In genomic region chr11:63560506-63561179, GRCh38 we compare ENCODE assay signal across 10 cellular contexts. TPM values are rescaled to one million over a fixed set of nuclear protein-coding genes. Genes with fewer than 3 reads are reported as not detected.
DNase-seq lines count a peak whose midpoint lies in the region; ATAC-seq and TF ChIP-seq lines count a peak whose summit lies in the region.
"Had no signal": no experiment of that assay in that cellular context is flagged by ENCODE, and none has a peak within 500 bp of the region (broad histone marks: within the 10 kb centered on the region; RNA-seq: fewer than 3 reads in every experiment).

No MANE protein-coding gene starts in this region.

- H3K4me1 ChIP-seq in GM23248 (ENCODE audit: insufficient read depth) = peaks cover 5% of the 10 kb centered on the region; the same call in 1 of the 2 replicates

- no peaks in the 10 kb centered on the region for H3K36me3 ChIP-seq in GM23248 (ENCODE audit: low read depth)
- H3K36me3 ChIP-seq: neutrophil had no signal

- no peak for TF ChIP-seq CTCF in osteocyte (IDR thresholded peaks at IDR 0.05)

- peaks cover 36 to 41% of the 10 kb centered on the region in 2 donors for H3K4me1 Mint-ChIP-seq in effector memory CD8-positive, alpha-beta T cell (ENCODE audit: low read depth in 2 of 2)
- no peaks in the 10 kb centered on the region for H3K4me1 Mint-ChIP-seq in osteocyte (ENCODE audit: unreplicated experiment)

- H3K36me3 Mint-ChIP-seq in effector memory CD8-positive, alpha-beta T cell (ENCODE audit: insufficient read depth) = no peaks in the 10 kb centered on the region
- no peaks in the 10 kb centered on the region for H3K36me3 Mint-ChIP-seq in osteocyte (ENCODE audit: unreplicated experiment)

- no peaks in the 10 kb centered on the region for H3K79me2 ChIP-seq in GM23248 (ENCODE audit: insufficient read depth)

- 37 to 47% methylated on average over 7 of the region's 7 CpGs for WGBS in GM23248 (ENCODE audit: low coverage in 1 of 2, low lambda C conversion rate in 2 of 2, missing lambda C conversion rate in 2 of 2), 2 experiments

- no peaks in the 10 kb centered on the region for H3K9me3 ChIP-seq in GM23248 (ENCODE audit: low read depth)
- H3K9me3 ChIP-seq: neutrophil had no signal

- H2AFZ ChIP-seq in GM23248 = no peak overlapping the region

- H3K4me3 Mint-ChIP-seq in effector memory CD8-positive, alpha-beta T cell = peak overlapping the region; percentile 52 to 57
- H3K4me3 Mint-ChIP-seq in osteocyte (ENCODE audit: unreplicated experiment) = no peak overlapping the region
- H3K4me3 Mint-ChIP-seq: activated CD4-positive, alpha-beta T cell treated with anti-CD3 and anti-CD28 coated beads, Interleukin-2, amount 10 ng/mL, durations not matched to agents 24 days and 14 days had no signal

- no peak overlapping the region for H3K9ac ChIP-seq in GM23248

- peak overlapping the region; percentile 71 to 86 for H3K27ac Mint-ChIP-seq in effector memory CD8-positive, alpha-beta T cell
- H3K27ac Mint-ChIP-seq in osteocyte (ENCODE audit: unreplicated experiment) = no peak overlapping the region
- H3K27ac Mint-ChIP-seq: activated CD4-positive, alpha-beta T cell treated with anti-CD3 and anti-CD28 coated beads, Interleukin-2, amount 10 ng/mL, durations not matched to agents 24 days and 14 days had no signal

- DNase-seq in DMS79 (lab: John Stamatoyannopoulos, UW) (peak; percentile 25), LoVo (ENCODE audit: low spot score) (peak; percentile 48), osteocyte (ENCODE audit: extremely low spot score, unreplicated experiment) (peak; percentile 53), GM23248 (no peak), SW 1271 (lab: John Stamatoyannopoulos, UW) (no peak)
- no peak for DNase-seq in effector memory CD8-positive, alpha-beta T cell
- DNase-seq: activated CD4-positive, alpha-beta T cell treated with anti-CD3 and anti-CD28 coated beads, Interleukin-2, amount 10 ng/mL, durations not matched to agents 24 days and 14 days; GF-D8 had no signal

- peaks cover 5% of the 10 kb centered on the region; the same call in 1 of the 2 replicates for H3K27me3 ChIP-seq in GM23248 (replicated peaks; ENCODE audit: insufficient read depth)
- H3K27me3 ChIP-seq: neutrophil had no signal

- no peak overlapping the region for H3K27ac ChIP-seq in GM23248
- H3K27ac ChIP-seq: neutrophil had no signal

- H3F3A ChIP-seq in GM23248 (ENCODE audit: insufficient read depth) = no peaks in the 10 kb centered on the region

- H4K20me1 ChIP-seq in GM23248 (ENCODE audit: insufficient read depth) = no peaks in the 10 kb centered on the region

- H3K4me3 ChIP-seq in GM23248 = no peak overlapping the region

- H3K4me2 ChIP-seq in GM23248 (ENCODE audit: unreplicated experiment) = no peak overlapping the region

- H3K9me3 Mint-ChIP-seq in effector memory CD8-positive, alpha-beta T cell = no peaks in the 10 kb centered on the region
- no peaks in the 10 kb centered on the region for H3K9me3 Mint-ChIP-seq in osteocyte (ENCODE audit: unreplicated experiment)
- H3K9me3 Mint-ChIP-seq: activated CD4-positive, alpha-beta T cell treated with anti-CD3 and anti-CD28 coated beads, Interleukin-2, amount 10 ng/mL, durations not matched to agents 24 days and 14 days had no signal

- peak; percentile 73 for ATAC-seq in effector memory CD8-positive, alpha-beta T cell (replicated peaks)
- no peak for ATAC-seq in GM21447 (IDR thresholded peaks at IDR 0.05; ENCODE audit: unreplicated experiment)

- in situ Hi-C loops in GM23248 (cut with MboI) = no loop called here

- H3K9me2 ChIP-seq in GM23248 (ENCODE audit: insufficient read depth) = no peaks in the 10 kb centered on the region

- no peaks in the 10 kb centered on the region for H3K27me3 Mint-ChIP-seq in effector memory CD8-positive, alpha-beta T cell
- peaks cover 33% of the 10 kb centered on the region for H3K27me3 Mint-ChIP-seq in osteocyte (ENCODE audit: unreplicated experiment)
- H3K27me3 Mint-ChIP-seq: activated CD4-positive, alpha-beta T cell treated with anti-CD3 and anti-CD28 coated beads, Interleukin-2, amount 10 ng/mL, durations not matched to agents 24 days and 14 days had no signal

RNA-seq across cellular contexts. Expression of gene PLAAT2, which starts 2.5 kb away (rescaled TPM):
- not detected in 2 replicates for total RNA-seq in osteocyte
- not detected in 2 replicates for total RNA-seq in GM23248 (2014; rRNA removed; shearing (Covaris generic))
- not detected in 2 replicates for polyA plus RNA-seq in GM23248 (2016; fragmentation: Nextera tagmentation; extraction: Ambion mirVana)
- total RNA-seq: activated CD4-positive, alpha-beta T cell treated with anti-CD3 and anti-CD28 coated beads, Interleukin-2, amount 10 ng/mL, durations not matched to agents 24 days and 14 days had no signal

RNA-seq across cellular contexts. Expression of gene PLAAT4, which starts 24.0 kb away (rescaled TPM):
- total RNA-seq in osteocyte = 7.3 and 8.5 TPM in 2 replicates
- total RNA-seq in GM23248 (2014; rRNA removed; shearing (Covaris generic)) = 0.65 and 3.2 TPM in 2 replicates
- 0.84 and 1.2 TPM in 2 replicates for polyA plus RNA-seq in GM23248 (2016; fragmentation: Nextera tagmentation; extraction: Ambion mirVana)

RNA-seq across cellular contexts. Expression of gene PLAAT3, which starts 53.6 kb away (rescaled TPM):
- 19.0 and 20.0 TPM in 2 replicates for total RNA-seq in osteocyte
- total RNA-seq in GM23248 (2014; rRNA removed; shearing (Covaris generic)) = 1.8 and 4.3 TPM in 2 replicates
- polyA plus RNA-seq in GM23248 (2016; fragmentation: Nextera tagmentation; extraction: Ambion mirVana) = 4.2 and 4.9 TPM in 2 replicates

RNA-seq across cellular contexts. Expression of gene LGALS12, which starts 54.8 kb away (rescaled TPM):
- total RNA-seq in osteocyte = not detected in 2 replicates
- total RNA-seq in GM23248 (2014; rRNA removed; shearing (Covaris generic)) = not detected in 2 replicates
- polyA plus RNA-seq in GM23248 (2016; fragmentation: Nextera tagmentation; extraction: Ambion mirVana) = not detected in 2 replicates
- total RNA-seq: activated CD4-positive, alpha-beta T cell treated with anti-CD3 and anti-CD28 coated beads, Interleukin-2, amount 10 ng/mL, durations not matched to agents 24 days and 14 days had no signal

Comparison
In these comparisons a context has a peak if more than half of its experiments do, and no peak if none do; other contexts are left out.
1. DNase-seq: peak in DMS79 (single experiment), LoVo (single experiment) and osteocyte (single experiment); none in effector memory CD8-positive, alpha-beta T cell (0 of 3), GM23248 (single experiment) and SW 1271 (0 of 2).